Comparison of ENCODE assay signal across 9 cellular contexts in the genomic region with DNA sequence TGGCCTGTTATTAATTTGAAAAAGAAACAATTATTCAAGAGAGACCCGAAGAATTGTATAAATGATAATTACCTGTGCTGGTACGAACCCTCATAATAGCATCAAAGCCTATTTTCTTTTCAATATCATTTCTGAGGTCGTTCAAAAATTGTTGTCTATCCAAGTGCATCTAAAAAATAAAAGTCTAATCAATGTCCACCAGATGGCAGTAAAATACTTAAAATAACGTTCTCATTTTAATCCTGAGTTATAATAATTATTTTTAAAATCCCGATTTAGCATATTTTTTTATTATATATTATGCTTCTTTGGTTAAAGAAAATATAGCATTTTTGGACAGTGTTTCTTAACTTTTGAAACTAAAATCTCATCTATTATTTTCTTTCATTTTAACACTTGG. TPM values are rescaled to one million over a fixed set of nuclear protein-coding genes. Genes with fewer than 3 reads are reported as not detected.
DNase-seq lines count a peak whose midpoint lies in the region; ATAC-seq, FAIRE-seq and TF ChIP-seq lines count a peak whose summit lies in the region.
"Had no signal": no experiment of that assay in that cellular context is flagged by ENCODE, and none has a peak within 500 bp of the region (broad histone marks: within the 10 kb centered on the region; RNA-seq: fewer than 3 reads in every experiment).

No MANE protein-coding gene starts in this region.

- DNase-seq in A549 (ENCODE audit: low read depth in 1 of 2, low spot score in 1 of 2) (peak in 1 of 2 experiments; percentile 1), H4 (ENCODE audit: low spot score) (peak; percentile 9), adipocyte (ENCODE audit: low read depth) (peak; percentile 84), HepG2 (ENCODE audit: low spot score) (no peak), HEK293T (ENCODE audit: extremely low spot score) (no peak), ecto neural progenitor cell (ENCODE audit: low spot score) (no peak), NCI-H226 (no peak)
- DNase-seq in activated CD4-positive, alpha-beta T cell treated with anti-CD3 and anti-CD28 coated beads, Interleukin-2, amount 50 U/mL, for 48 hours: no peak
- DNase-seq: activated effector memory CD4-positive, alpha-beta T cell treated with anti-CD3 and anti-CD28 coated beads, Interleukin-2, amount 50 U/mL, for 16 hours had no signal

- TF ChIP-seq RAD21 in A549 (conservative IDR thresholded peaks at IDR 0.05 in 1 of 2, IDR thresholded peaks at IDR 0.05 in 1 of 2) (peak; percentile 32 to 53; a peak in 3 of 5 replicates), HepG2 (CRISPR knock-in tag; IDR thresholded peaks at IDR 0.05) (no peak)

- in situ Hi-C loops in HepG2 (cut with HindIII; ENCODE audit: extremely low pct_ligation_motif_present, low pct_unique_long_range_greater_than_20kb): no loop called here

- H3K9ac ChIP-seq in adipocyte (ENCODE audit: low read length) (peak overlapping the region; percentile 34), HepG2 (ENCODE audit: insufficient read depth, low read depth, low read length) (no peak overlapping the region)

- H3K27me3 ChIP-seq in adipocyte (replicated peaks; ENCODE audit: control insufficient read depth, insufficient read depth, low read length) (no peaks in the 10 kb centered on the region), HepG2 (ENCODE audit: control insufficient read depth in 1 of 2, insufficient read depth in 2 of 2, low read length in 2 of 2) (no peaks in the 10 kb centered on the region)

- no peaks in the 10 kb centered on the region; the same call in 1 of the 2 replicates for H4K20me1 ChIP-seq in HepG2 (ENCODE audit: insufficient read depth, low read length)

- H3K4me3 ChIP-seq in A549: no peak overlapping the region
- no peak overlapping the region for H3K4me3 ChIP-seq in adipocyte (ENCODE audit: low read length)
- no peak overlapping the region for H3K4me3 ChIP-seq in HepG2 (replicated peaks in 1 of 3; ENCODE audit: insufficient read depth in 1 of 3, low read depth in 2 of 3, low read length in 3 of 3)

- CTCF ChIA-PET in A549 (lab: Yijun Ruan, JAX) (interaction anchor here (0.7 to 1.8 kb wide), 8 partner anchors 9 to 241 kb away, joined by 3 to 4 read pairs (median 3); no protein-coding TSS in a partner anchor), HepG2 (lab: Yijun Ruan, JAX; ENCODE audit: low intra/inter-chr PET ratio, low total read pairs) (interaction anchor here (1.4 kb wide), 1 partner anchor 149 kb away, joined by 6 read pairs; no protein-coding TSS in a partner anchor), HEK293T (lab: Yijun Ruan, JAX) (interaction anchor here (1.2 kb wide), 1 partner anchor 228 kb away, joined by 3 read pairs; no protein-coding TSS in a partner anchor)

- H3K36me3 ChIP-seq in adipocyte (ENCODE audit: control insufficient read depth, insufficient read depth, low read length, severe bottlenecking) (peaks cover 81% of the 10 kb centered on the region), HepG2 (replicated peaks in 1 of 2; ENCODE audit: control insufficient read depth in 1 of 2, insufficient read depth in 2 of 2, low read length in 2 of 2) (peaks cover 18 to 75% of the 10 kb centered on the region in 2 experiments)

- H2AFZ ChIP-seq in HepG2 (ENCODE audit: low read length): no peak overlapping the region

- FAIRE-seq in A549 (lab: Jason Lieb, UNC) (no peak), HepG2 (lab: Jason Lieb, UNC) (no peak)

- no peak for TF ChIP-seq EP300 in A549 (IDR thresholded peaks at IDR 0.05)
- TF ChIP-seq EP300 in HepG2 (IDR thresholded peaks at IDR 0.05; ENCODE audit: low read depth in 2 of 2, low read length in 2 of 2): no peak
- TF ChIP-seq EP300 in HepG2 (CRISPR knock-in tag; IDR thresholded peaks at IDR 0.05; ENCODE audit: borderline replicate concordance): no peak

- ATAC-seq in A549 (no peak), HepG2 (no peak)

- intact Hi-C loops in HepG2 (cut with micrococcal nuclease; ENCODE audit: unreplicated experiment): loop anchor here (1.0 kb wide), 2 partner anchors 149 to 227 kb away; no protein-coding TSS in a partner anchor

- 3% methylated on average over 5 of the region's 5 CpGs for WGBS in A549 (ENCODE audit: missing lambda C conversion rate)
- WGBS in HepG2 (ENCODE audit: low lambda C conversion rate): 59% methylated on average over 5 of the region's 5 CpGs

- POLR2A ChIA-PET in A549 (lab: Yijun Ruan, JAX): no interaction called here
- POLR2A ChIA-PET in HepG2 (lab: Yijun Ruan, JAX): no interaction called here
- POLR2A ChIA-PET in HEK293T (lab: Yijun Ruan, JAX): no interaction called here

- no peaks in the 10 kb centered on the region for H3K79me2 ChIP-seq in HepG2 (ENCODE audit: insufficient read depth, low read length)

- TF ChIP-seq POLR2A in A549 (IDR thresholded peaks at IDR 0.05; ENCODE audit: low read length) (no peak), HepG2 (IDR thresholded peaks at IDR 0.05; ENCODE audit: insufficient read depth in 1 of 2, low read depth in 2 of 2, low read length in 2 of 2) (no peak)

- no TSS peak for BruUV-seq in HepG2 (replicated peaks; lab: Mats Ljungman, UMichigan)

- H3K9me3 ChIP-seq in A549 (no peaks in the 10 kb centered on the region), adipocyte (ENCODE audit: control insufficient read depth, low read length) (no peaks in the 10 kb centered on the region), HepG2 (ENCODE audit: low read length) (no peaks in the 10 kb centered on the region)

- no peak overlapping the region for H3K4me2 ChIP-seq in A549
- H3K4me2 ChIP-seq in HepG2 (ENCODE audit: low read depth, low read length): no peak overlapping the region

- H3K27ac ChIP-seq in A549 (no peak overlapping the region), HepG2 (ENCODE audit: extremely low read length, insufficient read depth, low read length) (no peak overlapping the region)

- no peaks in the 10 kb centered on the region for H3K4me1 ChIP-seq in A549
- peaks cover 22% of the 10 kb centered on the region for H3K4me1 ChIP-seq in adipocyte (ENCODE audit: control insufficient read depth, insufficient read depth, low read length)
- 0 out of 2 replicates have a peak, but pooled peaks cover 6% of the 10 kb centered on the region for H3K4me1 ChIP-seq in HepG2 (ENCODE audit: insufficient read depth, low read length)

- TF ChIP-seq CTCF in A549 (IDR thresholded peaks at IDR 0.05): peak; percentile 40; the same call in 2 of the 3 replicates
- TF ChIP-seq CTCF in HepG2 (CRISPR knock-in tag; IDR thresholded peaks at IDR 0.05): peak; percentile 8; the same call in 1 of the 2 replicates

TF ChIP-seq in A549, 52 proteins besides CTCF, POLR2A, EP300 and RAD21:
- TF ChIP-seq SMC3 (IDR thresholded peaks at IDR 0.05): peak; percentile 47
- TF ChIP-seq EHF (CRISPR knock-in tag; IDR thresholded peaks at IDR 0.05): no peak

TF ChIP-seq in HepG2, 621 proteins besides CTCF, POLR2A, EP300 and RAD21:
- TF ChIP-seq SMAD3 (CRISPR knock-in tag; IDR thresholded peaks at IDR 0.05) (no peak), STAG1 (CRISPR knock-in tag; IDR thresholded peaks at IDR 0.05) (0 out of 2 replicates have a peak, but pooled peaks have one; percentile 17), MAFK (conservative IDR thresholded peaks at IDR 0.05 in 1 of 2, IDR thresholded peaks at IDR 0.05 in 1 of 2; ENCODE audit: low read length in 2 of 2) (peak in 1 of 2 experiments; percentile 16; a peak in 1 of 4 replicates)

TF ChIP-seq in HEK293T, 16 proteins besides CTCF, POLR2A, EP300 and RAD21:
- TF ChIP-seq LEF1 (IDR thresholded peaks at IDR 0.05; ENCODE audit: borderline replicate concordance) (no peak), ZNF384 (IDR thresholded peaks at IDR 0.05) (no peak), SP1 (IDR thresholded peaks at IDR 0.05) (no peak), ARNT (IDR thresholded peaks at IDR 0.05) (no peak), L3MBTL2 (conservative IDR thresholded peaks at IDR 0.05) (no peak), TARDBP (IDR thresholded peaks at IDR 0.05) (no peak), FOXA1 (IDR thresholded peaks at IDR 0.05) (no peak), NFRKB (IDR thresholded peaks at IDR 0.05) (no peak), FOXM1 (IDR thresholded peaks at IDR 0.05; ENCODE audit: borderline replicate concordance) (no peak), HDGF (IDR thresholded peaks at IDR 0.05; ENCODE audit: borderline replicate concordance) (no peak), SUZ12 (IDR thresholded peaks at IDR 0.05) (no peak), FOXK2 (IDR thresholded peaks at IDR 0.05) (no peak), BHLHE40 (IDR thresholded peaks at IDR 0.05; ENCODE audit: borderline replicate concordance) (no peak)
TF ChIP-seq in HEK293T: peak in this region for 0.

RNA-seq across cellular contexts. Expression of gene METTL14, which starts 55.7 kb away (rescaled TPM):
- polyA plus RNA-seq in A549 (2011; rRNA removed) (22.2 and 25.2 TPM in 2 replicates), A549 (2017; fragmentation: RNase III; extraction: RNeasy Plus Mini Kit Qiagen cat#74134 plus additional on column Dnase treatment) (17.3 to 20.9 TPM (median 19.8 TPM) in 3 replicates), HepG2 (2011; rRNA removed) (10.0 and 11.6 TPM in 2 replicates)
- polyA plus RNA-seq in A549 (2012; cell fraction: cytosol; rRNA removed): 4.8 and 5.7 TPM in 2 replicates
- polyA plus RNA-seq in A549 (2012; cell fraction: nucleus; rRNA removed): 2.9 and 4.1 TPM in 2 replicates
- polyA minus RNA-seq in A549 (2011; rRNA and poly(A)+ RNA removed): 2.8 and 5.0 TPM in 2 replicates
- total RNA-seq in H4 (2014; rRNA removed; shearing (Covaris generic)): 8.6 and 38.1 TPM in 2 replicates
- total RNA-seq in HepG2 (2016; rRNA removed; fragmentation: Illumina TruSeq; extraction: Trizol): 44.9 and 68.5 TPM in 2 replicates
- total RNA-seq in HepG2 (2016; cell fraction: cytosol; rRNA removed; fragmentation: Illumina TruSeq; extraction: Trizol; ENCODE audit: low read depth): 4.9 and 5.0 TPM in 2 replicates
- 43.6 and 68.0 TPM in 2 replicates for total RNA-seq in HepG2 (2016; cell fraction: insoluble cytoplasmic fraction; rRNA removed; fragmentation: Illumina TruSeq; extraction: Trizol)
- 12.1 and 16.2 TPM in 2 replicates for total RNA-seq in HepG2 (2016; cell fraction: membrane; rRNA removed; fragmentation: Illumina TruSeq; extraction: Trizol)
- total RNA-seq in HepG2 (2016; cell fraction: nucleus; rRNA removed; fragmentation: Illumina TruSeq; extraction: Trizol): 34.2 and 35.0 TPM in 2 replicates
- 2.8 and 6.4 TPM in 2 replicates for polyA plus RNA-seq in HepG2 (2011; cell fraction: cytosol; rRNA removed)
- 6.9 and 9.3 TPM in 2 replicates for polyA plus RNA-seq in HepG2 (2011; cell fraction: nucleus; rRNA removed)
- 14.8 and 14.9 TPM in 2 replicates for polyA plus RNA-seq in HepG2 (2012)
- polyA plus RNA-seq in HepG2 (2016; cell fraction: cytosol; fragmentation: Illumina TruSeq; extraction: Trizol; ENCODE audit: low read depth): 1.0 and 1.2 TPM in 2 replicates
- 43.0 and 45.1 TPM in 2 replicates for polyA plus RNA-seq in HepG2 (2016; cell fraction: insoluble cytoplasmic fraction; fragmentation: Illumina TruSeq; extraction: Trizol; ENCODE audit: low read depth)
- 2.0 and 3.0 TPM in 2 replicates for polyA plus RNA-seq in HepG2 (2016; cell fraction: membrane; fragmentation: Illumina TruSeq; extraction: Trizol; ENCODE audit: low read depth)
- polyA plus RNA-seq in HepG2 (2016; cell fraction: nucleus; fragmentation: Illumina TruSeq; extraction: Trizol; ENCODE audit: insufficient read depth, low read depth): 28.7 and 29.3 TPM in 2 replicates
- polyA minus RNA-seq in HepG2 (2011; rRNA and poly(A)+ RNA removed; ENCODE audit: low replicate concordance): 1.3 and 6.3 TPM in 2 replicates
- 8.9 and 9.8 TPM in 2 replicates for polyA minus RNA-seq in HepG2 (2011; cell fraction: cytosol; rRNA and poly(A)+ RNA removed)
- 28.7 and 36.2 TPM in 2 replicates for polyA minus RNA-seq in HepG2 (2011; cell fraction: nucleus; rRNA and poly(A)+ RNA removed)

Comparison
In these comparisons a context has a peak if more than half of its experiments do, and no peak if none do; other contexts are left out.
1. DNase-seq: peak in H4 (single experiment) and adipocyte (single experiment); none in HepG2 (single experiment), activated CD4-positive, alpha-beta T cell treated with anti-CD3 and anti-CD28 coated beads, Interleukin-2, amount 50 U/mL, for 48 hours (0 of 2), HEK293T (single experiment), ecto neural progenitor cell (single experiment) and NCI-H226 (single experiment).
2. Of the 38 proteins assayed by ChIP-seq in both HepG2 and A549: peak only in HepG2: none; only in A549: RAD21 and SMC3; in both: CTCF; in neither: 34; mixed calls (peak in some experiments, not most) for 1.